In genomic region chr6:45480697-45481415, GRCh38 we compare ENCODE assay signal across 14 cellular contexts.
DNase-seq lines count a peak whose midpoint lies in the region; ATAC-seq and TF ChIP-seq lines count a peak whose summit lies in the region.
"Had no signal": no experiment of that assay in that cellular context is flagged by ENCODE, and none has a peak within 500 bp of the region (broad histone marks: within the 10 kb centered on the region; RNA-seq: fewer than 3 reads in every experiment).

No MANE protein-coding gene starts in this region.

- intact Hi-C loops in activated CD4-positive, alpha-beta T cell treated with anti-CD3 and anti-CD28 coated beads for 36 hours (cut with DNase I, micrococcal nuclease), result loop anchor here in 1 of 2 experiments (2.0 kb wide), 1 partner anchor 44 kb away; no protein-coding TSS in a partner anchor
- intact Hi-C loops in activated T-helper 1 cell treated with anti-CD3 and anti-CD28 coated beads, Interleukin-12 subunit alpha, Interleukin-12 subunit beta, Interleukin-2, Interleukin-4 antibody, amounts not matched to agents 30 ng/mL and 10 ng/mL and 1 ng/mL, durations not matched to agents 14 hours and 24 hours and 36 hours (cut with micrococcal nuclease), result no loop called here
- intact Hi-C loops in ascending aorta (cut with DNase I), result no loop called here

- no peak for TF ChIP-seq CTCF in ascending aorta (IDR thresholded peaks at IDR 0.05)

- peaks cover 34% of the 10 kb centered on the region for H3K4me1 Mint-ChIP-seq in activated CD4-positive, alpha-beta T cell treated with anti-CD3 and anti-CD28 coated beads for 36 hours
- peaks cover 16% of the 10 kb centered on the region for H3K4me1 Mint-ChIP-seq in activated T-helper 1 cell treated with anti-CD3 and anti-CD28 coated beads, Interleukin-12 subunit alpha, Interleukin-12 subunit beta, Interleukin-2, Interleukin-4 antibody, amounts not matched to agents 30 ng/mL and 10 ng/mL and 1 ng/mL, durations not matched to agents 14 hours and 24 hours and 36 hours (ENCODE audit: low read depth)
- peaks cover 35% of the 10 kb centered on the region for H3K4me1 Mint-ChIP-seq in stimulated activated effector memory CD8-positive, alpha-beta T cell treated with anti-CD3 and anti-CD28 coated beads, Interleukin-12 subunit alpha, Interleukin-12 subunit beta, amount 100 ng/mL, for 72 hours

- H3K27ac ChIP-seq in ascending aorta, result no peak overlapping the region
- H3K27ac ChIP-seq: esophagus muscularis mucosa, PC-9 had no signal

- no peaks in the 10 kb centered on the region for H3K27me3 Mint-ChIP-seq in activated CD4-positive, alpha-beta T cell treated with anti-CD3 and anti-CD28 coated beads for 36 hours
- H3K27me3 Mint-ChIP-seq in activated T-helper 1 cell treated with anti-CD3 and anti-CD28 coated beads, Interleukin-12 subunit alpha, Interleukin-12 subunit beta, Interleukin-2, Interleukin-4 antibody, amounts not matched to agents 30 ng/mL and 10 ng/mL and 1 ng/mL, durations not matched to agents 14 hours and 24 hours and 36 hours (ENCODE audit: insufficient read depth), result peaks cover 3% of the 10 kb centered on the region

- peaks cover 22% of the 10 kb centered on the region for H3K36me3 Mint-ChIP-seq in activated CD4-positive, alpha-beta T cell treated with anti-CD3 and anti-CD28 coated beads for 36 hours (ENCODE audit: low read depth)
- H3K36me3 Mint-ChIP-seq in activated T-helper 1 cell treated with anti-CD3 and anti-CD28 coated beads, Interleukin-12 subunit alpha, Interleukin-12 subunit beta, Interleukin-2, Interleukin-4 antibody, amounts not matched to agents 30 ng/mL and 10 ng/mL and 1 ng/mL, durations not matched to agents 14 hours and 24 hours and 36 hours (ENCODE audit: low read depth), result peaks cover 4% of the 10 kb centered on the region
- peaks cover 43% of the 10 kb centered on the region for H3K36me3 Mint-ChIP-seq in stimulated activated effector memory CD8-positive, alpha-beta T cell treated with anti-CD3 and anti-CD28 coated beads, Interleukin-12 subunit alpha, Interleukin-12 subunit beta, amount 100 ng/mL, for 72 hours

- POLR2A ChIA-PET in activated CD4-positive, alpha-beta T cell treated with anti-CD3 and anti-CD28 coated beads for 36 hours (lab: Charles Lee), result interaction anchor here (0.6 to 0.7 kb wide), 2 partner anchors 56 to 532 kb away, joined by 3 to 4 read pairs; no protein-coding TSS in a partner anchor

- CTCF ChIA-PET in activated CD4-positive, alpha-beta T cell treated with anti-CD3 and anti-CD28 coated beads for 36 hours (lab: Charles Lee), result no interaction called here

- H3K9me3 ChIP-seq in ascending aorta, result no peaks in the 10 kb centered on the region
- H3K9me3 ChIP-seq: esophagus muscularis mucosa had no signal

- H3K4me1 ChIP-seq in ascending aorta, result no peaks in the 10 kb centered on the region

- no peaks in the 10 kb centered on the region for H3K9me3 Mint-ChIP-seq in activated CD4-positive, alpha-beta T cell treated with anti-CD3 and anti-CD28 coated beads for 36 hours (ENCODE audit: low read depth)
- no peaks in the 10 kb centered on the region for H3K9me3 Mint-ChIP-seq in activated T-helper 1 cell treated with anti-CD3 and anti-CD28 coated beads, Interleukin-12 subunit alpha, Interleukin-12 subunit beta, Interleukin-2, Interleukin-4 antibody, amounts not matched to agents 30 ng/mL and 10 ng/mL and 1 ng/mL, durations not matched to agents 14 hours and 24 hours and 36 hours
- no peaks in the 10 kb centered on the region for H3K9me3 Mint-ChIP-seq in stimulated activated effector memory CD8-positive, alpha-beta T cell treated with anti-CD3 and anti-CD28 coated beads, Interleukin-12 subunit alpha, Interleukin-12 subunit beta, amount 100 ng/mL, for 72 hours

- DNase-seq in activated CD4-positive, alpha-beta T cell treated with anti-CD3 and anti-CD28 coated beads for 36 hours, result no peak
- no peak for DNase-seq in activated CD4-positive, alpha-beta T cell treated with anti-CD3 and anti-CD28 coated beads, Interleukin-2, amount 50 U/mL, for 4 hours
- DNase-seq in activated T-helper 1 cell treated with anti-CD3 and anti-CD28 coated beads, Interleukin-12 subunit alpha, Interleukin-12 subunit beta, Interleukin-2, Interleukin-4 antibody, amounts not matched to agents 30 ng/mL and 10 ng/mL and 1 ng/mL, durations not matched to agents 14 hours and 24 hours and 36 hours (ENCODE audit: low spot score), result no peak
- DNase-seq in globus pallidus (ENCODE audit: low spot score) (peak; percentile 75), dedifferentiated amniotic fluid mesenchymal stem cell (ENCODE audit: extremely low spot score) (no peak), SIG-M5 treated with dmso at 0.1 percent for 504 hours (lab: John Stamatoyannopoulos, UW; ENCODE audit: unreplicated experiment) (no peak), ascending aorta (ENCODE audit: low spot score in 2 of 2) (no peak)
- no peak for DNase-seq in stimulated activated effector memory CD8-positive, alpha-beta T cell treated with anti-CD3 and anti-CD28 coated beads, Interleukin-12 subunit alpha, Interleukin-12 subunit beta, amount 100 ng/mL, for 72 hours (ENCODE audit: low spot score in 2 of 2)
- DNase-seq: ACHN; activated T-cell treated with anti-CD3 and anti-CD28 coated beads, Interleukin-2, amount 50 U/mL, for 1 hour; NCI-H2081; PC-9; small intestine had no signal

- no peaks in the 10 kb centered on the region for H3K36me3 ChIP-seq in ascending aorta
- H3K36me3 ChIP-seq: esophagus muscularis mucosa had no signal

- peak overlapping the region; percentile 64 for H3K27ac Mint-ChIP-seq in activated CD4-positive, alpha-beta T cell treated with anti-CD3 and anti-CD28 coated beads for 36 hours
- peak overlapping the region; percentile 59 for H3K27ac Mint-ChIP-seq in activated T-helper 1 cell treated with anti-CD3 and anti-CD28 coated beads, Interleukin-12 subunit alpha, Interleukin-12 subunit beta, Interleukin-2, Interleukin-4 antibody, amounts not matched to agents 30 ng/mL and 10 ng/mL and 1 ng/mL, durations not matched to agents 14 hours and 24 hours and 36 hours
- H3K27ac Mint-ChIP-seq in stimulated activated effector memory CD8-positive, alpha-beta T cell treated with anti-CD3 and anti-CD28 coated beads, Interleukin-12 subunit alpha, Interleukin-12 subunit beta, amount 100 ng/mL, for 72 hours, result peak overlapping the region; percentile 38

- no peak for ATAC-seq in activated CD4-positive, alpha-beta T cell treated with anti-CD3 and anti-CD28 coated beads for 36 hours
- ATAC-seq in stimulated activated effector memory CD8-positive, alpha-beta T cell treated with anti-CD3 and anti-CD28 coated beads, Interleukin-12 subunit alpha, Interleukin-12 subunit beta, amount 100 ng/mL, for 72 hours, result no peak

- H3K27me3 ChIP-seq in ascending aorta, result no peaks in the 10 kb centered on the region
- H3K27me3 ChIP-seq: esophagus muscularis mucosa had no signal

- H3K4me3 Mint-ChIP-seq in activated CD4-positive, alpha-beta T cell treated with anti-CD3 and anti-CD28 coated beads for 36 hours, result no peak overlapping the region
- no peak overlapping the region for H3K4me3 Mint-ChIP-seq in activated T-helper 1 cell treated with anti-CD3 and anti-CD28 coated beads, Interleukin-12 subunit alpha, Interleukin-12 subunit beta, Interleukin-2, Interleukin-4 antibody, amounts not matched to agents 30 ng/mL and 10 ng/mL and 1 ng/mL, durations not matched to agents 14 hours and 24 hours and 36 hours
- no peak overlapping the region for H3K4me3 Mint-ChIP-seq in stimulated activated effector memory CD8-positive, alpha-beta T cell treated with anti-CD3 and anti-CD28 coated beads, Interleukin-12 subunit alpha, Interleukin-12 subunit beta, amount 100 ng/mL, for 72 hours

- H3K4me3 ChIP-seq in ascending aorta, result peak overlapping the region in 1 of 2 donors; percentile 5
- H3K4me3 ChIP-seq: PC-9 had no signal
